18 cellular contexts compared by ENCODE assay signal in the genomic region with DNA sequence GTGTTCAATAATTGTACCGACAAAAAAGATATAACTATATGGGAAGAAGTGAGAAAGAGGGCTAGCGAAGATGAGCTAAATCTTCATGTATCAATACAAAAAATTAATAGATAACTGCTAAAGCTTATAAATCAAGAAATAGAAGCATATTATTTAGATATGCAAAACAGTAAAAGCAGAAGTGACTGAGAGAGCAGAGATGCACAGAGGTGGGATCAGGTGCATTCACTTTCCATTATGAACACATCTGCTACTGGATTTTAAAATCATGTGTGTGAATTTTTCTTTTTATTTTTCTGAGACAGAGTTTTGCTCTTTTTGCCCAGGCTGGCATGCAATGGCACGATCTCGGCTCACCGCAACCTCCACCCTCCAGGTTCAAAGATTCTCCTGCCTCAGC. TPM values are rescaled to one million over a fixed set of nuclear protein-coding genes. Genes with fewer than 3 reads are reported as not detected.
DNase-seq lines count a peak whose midpoint lies in the region; ATAC-seq, FAIRE-seq and TF ChIP-seq lines count a peak whose summit lies in the region.
"Had no signal": no experiment of that assay in that cellular context is flagged by ENCODE, and none has a peak within 500 bp of the region (broad histone marks: within the 10 kb centered on the region; RNA-seq: fewer than 3 reads in every experiment).

No MANE protein-coding gene starts in this region.

- TF ChIP-seq POLR2A in GM12891 (IDR thresholded peaks at IDR 0.05; ENCODE audit: low read depth, low read length), result no peak

- DNase-seq in GM12891 (ENCODE audit: insufficient read length, low spot score), result no peak
- DNase-seq in NCI-H526 treated with DMSO at 0.1 percent for 48 hours (lab: John Stamatoyannopoulos, UW), result peak; percentile 26
- peak; percentile 32 for DNase-seq in germinal center (ENCODE audit: low spot score)
- DNase-seq in NCI-H2029 (lab: John Stamatoyannopoulos, UW), result no peak
- no peak for DNase-seq in NCI-H2171 (lab: John Stamatoyannopoulos, UW)
- DNase-seq in activated effector memory CD4-positive, alpha-beta T cell treated with Interleukin-2 at 50 U/mL for 16 hours, result no peak
- DNase-seq: BE2C; CD4-positive, alpha-beta T cell; CD8-positive, alpha-beta memory T cell; DMS 273 treated with DMSO at 0.1 percent for 48 hours; DMS79; GF-D8; GOT3; HFFc6 had no signal

- FAIRE-seq in GM12891 (lab: Jason Lieb, UNC), result no peak
- FAIRE-seq: D721Med, GM19239, H54 had no signal

- ATAC-seq in HG03378 (IDR thresholded peaks at IDR 0.05; ENCODE audit: unreplicated experiment), result no peak

TF ChIP-seq in GM12891, 5 proteins besides CTCF, POLR2A, EP300 and RAD21:
- peak; percentile 64 for TF ChIP-seq SPI1 (IDR thresholded peaks at IDR 0.05; ENCODE audit: low read depth, low read length)
- TF ChIP-seq TAF1 (IDR thresholded peaks at IDR 0.05; ENCODE audit: low read depth, low read length), result no peak

RNA-seq across cellular contexts. Expression of gene GUCY2C, which starts 33.4 kb away (rescaled TPM):
- 0.21 TPM for polyA plus RNA-seq in GM12891 (2012; ENCODE audit: low read depth, missing spikeins)
- polyA plus RNA-seq: CD8-positive, alpha-beta memory T cell had no signal

Comparison
In these comparisons a context has a peak if more than half of its experiments do, and no peak if none do; other contexts are left out.
1. DNase-seq: peak in NCI-H526 treated with DMSO at 0.1 percent for 48 hours (single experiment) and germinal center (single experiment); none in GM12891 (single experiment), NCI-H2029 (single experiment), NCI-H2171 (single experiment) and activated effector memory CD4-positive, alpha-beta T cell treated with Interleukin-2 at 50 U/mL for 16 hours (single experiment).